In genomic region chr10:25530306-25530705, GRCh38 we compare ENCODE assay signal across 26 cellular contexts.
"Had no signal": no experiment of that assay in that cellular context is flagged by ENCODE, and none has a peak within 500 bp of the region (broad histone marks: within the 10 kb centered on the region; RNA-seq: fewer than 3 reads in every experiment).

No MANE protein-coding gene starts in this region.

- H3K9me3 ChIP-seq: colonic mucosa, MG63 had no signal

- H3K36me3 ChIP-seq: brain microvascular endothelial cell, cardiac muscle cell, colonic mucosa, MG63 had no signal

- FAIRE-seq: TTC549 had no signal

- ATAC-seq: activated CD4-positive, alpha-beta T cell treated with anti-CD3 and anti-CD28 coated beads for 36 hours; activated T-cell treated with anti-CD3 and anti-CD28 coated beads, Interleukin-2, amount 50 U/mL, for 72 hours; T-cell had no signal

- DNase-seq: activated CD4-positive, alpha-beta memory T cell treated with anti-CD3 and anti-CD28 coated beads, Interleukin-2, amount 10 ng/mL, durations not matched to agents 7 days and 5 days; activated CD4-positive, alpha-beta T cell treated with anti-CD3 and anti-CD28 coated beads for 36 hours; activated CD4-positive, alpha-beta T cell treated with anti-CD3 and anti-CD28 coated beads, Interleukin-2, amount 50 U/mL, for 1 hour; activated gamma-delta T cell treated with Interleukin-2 at 50 U/mL for 16 hours; activated naive CD4-positive, alpha-beta T cell treated with anti-CD3 and anti-CD28 coated beads, Interleukin-2, amount 10 ng/mL, durations not matched to agents 7 days and 5 days; activated naive CD8-positive, alpha-beta T cell treated with anti-CD3 and anti-CD28 coated beads for 36 hours; activated T-cell treated with anti-CD3 and anti-CD28 coated beads for 4 hours; activated T-cell treated with anti-CD3 and anti-CD28 coated beads, Interleukin-2, amount 50 U/mL, for 72 hours; brain microvascular endothelial cell; cerebellar nuclear complex; colonic mucosa; MG63; NCI-H1105; NCI-H1436; NCI-H1694 treated with DMSO at 0.1 percent for 48 hours; NCI-H2081; NCI-H446 treated with DMSO at 0.1 percent for 48 hours; NCI-H524 treated with DMSO at 0.1 percent for 48 hours; NCI-H748 treated with DMSO at 0.1 percent for 48 hours; SIG-M5; T-cell; T-helper 2 cell; T1000 had no signal

- H3K27me3 ChIP-seq: brain microvascular endothelial cell, cardiac muscle cell, colonic mucosa had no signal

- H3K4me1 ChIP-seq: colonic mucosa had no signal

- H3K4me3 ChIP-seq: cardiac muscle cell, colonic mucosa, MG63, SK-N-MC had no signal

- H3K27ac ChIP-seq: brain microvascular endothelial cell, cardiac muscle cell, colonic mucosa, SK-N-MC had no signal
